Comparison of ENCODE assay signal across 1 cellular context in the genomic region with DNA sequence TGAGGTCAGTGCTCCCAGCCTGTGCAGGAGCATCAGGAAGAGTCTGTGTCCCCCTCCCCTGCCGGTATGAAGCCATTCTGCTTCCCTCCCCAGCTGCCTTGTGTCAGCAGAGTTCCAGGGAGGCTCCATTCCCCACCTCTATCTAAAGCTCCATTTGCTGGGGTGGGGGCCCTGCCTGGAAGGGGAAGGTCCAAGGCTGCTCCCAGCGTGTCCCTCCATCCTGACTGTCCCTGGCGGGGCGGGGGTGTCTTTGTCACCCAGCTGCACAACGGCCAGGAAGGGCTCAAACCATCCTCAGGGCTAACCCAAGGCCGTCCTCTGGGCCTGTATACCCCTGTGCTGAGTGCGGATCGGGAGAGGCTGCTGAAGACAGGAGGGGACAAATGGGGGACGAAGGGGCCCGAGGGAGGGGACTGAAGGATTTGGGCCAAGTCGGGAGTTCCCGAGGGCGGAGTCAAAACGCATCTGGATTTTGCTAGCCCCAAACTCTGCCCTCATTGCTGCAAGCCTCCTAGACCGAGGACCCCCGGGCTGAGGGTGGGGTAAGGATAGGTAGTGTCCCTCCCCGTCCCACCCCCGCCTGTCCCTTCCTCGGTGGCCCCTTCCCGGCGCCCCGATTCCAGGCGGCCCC.
TF ChIP-seq lines count a peak whose summit lies in the region.

No MANE protein-coding gene starts in this region.

TF ChIP-seq in WTC11, 78 proteins besides CTCF, POLR2A, EP300 and RAD21 (continued from another document):
- no peak for TF ChIP-seq FOXP4 (CRISPR knock-in tag; IDR thresholded peaks at IDR 0.05)
- TF ChIP-seq GABPB1 (CRISPR knock-in tag; IDR thresholded peaks at IDR 0.05): no peak
- TF ChIP-seq FOXK1 (CRISPR knock-in tag; IDR thresholded peaks at IDR 0.05): no peak
- no peak for TF ChIP-seq ATF1 (CRISPR knock-in tag; IDR thresholded peaks at IDR 0.05)
- no peak for TF ChIP-seq ZBTB43 (CRISPR knock-in tag; IDR thresholded peaks at IDR 0.05)
- no peak for TF ChIP-seq MAX (CRISPR knock-in tag; IDR thresholded peaks at IDR 0.05)
- TF ChIP-seq ZNF671 (CRISPR knock-in tag; IDR thresholded peaks at IDR 0.05): no peak
- no peak for TF ChIP-seq JUN (CRISPR knock-in tag; IDR thresholded peaks at IDR 0.05)
- TF ChIP-seq TCF7 (CRISPR knock-in tag; IDR thresholded peaks at IDR 0.05; ENCODE audit: low read depth): no peak
- no peak for TF ChIP-seq EMX1 (CRISPR knock-in tag; IDR thresholded peaks at IDR 0.05)
- no peak for TF ChIP-seq ZBTB21 (CRISPR knock-in tag; IDR thresholded peaks at IDR 0.05; ENCODE audit: borderline replicate concordance)
- TF ChIP-seq ESRRA (CRISPR knock-in tag; IDR thresholded peaks at IDR 0.05; ENCODE audit: borderline replicate concordance): no peak
- no peak for TF ChIP-seq ETV6 (CRISPR knock-in tag; IDR thresholded peaks at IDR 0.05)
